Comparison of ENCODE assay signal across 7 cellular contexts in genomic region chr1:46203738-46204405, GRCh38. TPM values are rescaled to one million over a fixed set of nuclear protein-coding genes. Genes with fewer than 3 reads are reported as not detected.
DNase-seq lines count a peak whose midpoint lies in the region; ATAC-seq, FAIRE-seq and TF ChIP-seq lines count a peak whose summit lies in the region.

No MANE protein-coding gene starts in this region.

- FAIRE-seq in keratinocyte (lab: Jason Lieb, UNC), result peak; percentile 55

- dilution Hi-C loops in keratinocyte (cut with MboI; ENCODE audit: extremely low pct_ligation_motif_present, low sequenced_read_pairs), result no loop called here

- peak overlapping the region; percentile 63 for H3K9ac ChIP-seq in HUES6 (ENCODE audit: low read length)
- H3K9ac ChIP-seq in keratinocyte (ENCODE audit: control insufficient read depth, extremely low read depth, insufficient read depth, low read length), result peak overlapping the region; percentile 76

- no peaks in the 10 kb centered on the region for H3K9me3 Mint-ChIP-seq in brain

- no peak overlapping the region for H3K27ac ChIP-seq in HUES6 (ENCODE audit: low read depth, low read length)
- peak overlapping the region; percentile 51 for H3K27ac ChIP-seq in keratinocyte (ENCODE audit: control insufficient read depth, insufficient read depth, low read length)
- H3K27ac ChIP-seq in stomach, result peak overlapping the region; percentile 70 to 90 (median 82)

- H3K4me1 Mint-ChIP-seq in brain, result peaks cover 52% of the 10 kb centered on the region

- H3K4me3 ChIP-seq in HUES6 (ENCODE audit: low read depth, low read length), result peak overlapping the region; percentile 94
- peak overlapping the region; percentile 77 to 96 (median 91) for H3K4me3 ChIP-seq in keratinocyte (ENCODE audit: control insufficient read depth in 2 of 3, extremely low read depth in 1 of 3, insufficient read depth in 2 of 3, low read depth in 1 of 3, low read length in 3 of 3)
- peak overlapping the region; percentile 69 to 88 (median 76) for H3K4me3 ChIP-seq in stomach

- peaks cover 2% of the 10 kb centered on the region for H3K27me3 Mint-ChIP-seq in brain

- peak overlapping the region; percentile 62 to 84 (median 79) for H3K27ac Mint-ChIP-seq in brain

- H3K9me1 ChIP-seq in keratinocyte (ENCODE audit: control insufficient read depth, extremely low read depth, insufficient read depth, low read length), result no peaks in the 10 kb centered on the region

- no peak for TF ChIP-seq EP300 in stomach (IDR thresholded peaks at IDR 0.05)

- H3K9me3 ChIP-seq in HUES6 (ENCODE audit: control insufficient read depth, insufficient read depth, low read depth, low read length) (no peaks in the 10 kb centered on the region), keratinocyte (ENCODE audit: control insufficient read depth, low read depth, low read length) (no peaks in the 10 kb centered on the region), stomach (no peaks in the 10 kb centered on the region)

- H4K20me1 ChIP-seq in keratinocyte (ENCODE audit: control insufficient read depth, extremely low read depth, insufficient read depth, low read length), result no peaks in the 10 kb centered on the region

- TF ChIP-seq POLR2A in stomach (IDR thresholded peaks at IDR 0.05), result no peak

- H3K4me3 Mint-ChIP-seq in brain, result peak overlapping the region; percentile 88 to 99 (median 96)

- H3K36me3 ChIP-seq in HUES6 (ENCODE audit: control insufficient read depth, insufficient read depth, low read length), result no peaks in the 10 kb centered on the region
- H3K36me3 ChIP-seq in keratinocyte (ENCODE audit: control insufficient read depth in 2 of 2, extremely low read depth in 1 of 2, insufficient read depth in 2 of 2, low read length in 2 of 2), result no peaks in the 10 kb centered on the region
- no peaks in the 10 kb centered on the region for H3K36me3 ChIP-seq in stomach

- no peak for ATAC-seq in HG02973 (IDR thresholded peaks at IDR 0.05; ENCODE audit: unreplicated experiment)

- H3K27me3 ChIP-seq in HUES6 (ENCODE audit: control insufficient read depth, insufficient read depth, low read length) (no peaks in the 10 kb centered on the region), keratinocyte (ENCODE audit: control insufficient read depth, extremely low read depth, insufficient read depth, low read length) (no peaks in the 10 kb centered on the region), stomach (no peaks in the 10 kb centered on the region)

- H2AFZ ChIP-seq in keratinocyte (ENCODE audit: control insufficient read depth, low read length), result peak overlapping the region; percentile 96

- peaks cover 24% of the 10 kb centered on the region for H3K79me2 ChIP-seq in keratinocyte (ENCODE audit: control insufficient read depth, insufficient read depth, low read length)

- H3K4me1 ChIP-seq in HUES6 (ENCODE audit: control insufficient read depth, insufficient read depth, low read length) (peaks cover 17% of the 10 kb centered on the region), keratinocyte (ENCODE audit: control insufficient read depth, extremely low read depth, insufficient read depth, low read length) (peaks cover 31% of the 10 kb centered on the region), stomach (peaks cover 7 to 48% (median 44%) of the 10 kb centered on the region in 4 donors)

- TF ChIP-seq CTCF in brain (conservative IDR thresholded peaks at IDR 0.05) (no peak), keratinocyte (optimal IDR thresholded peaks at IDR 0.05 in 1 of 3, IDR thresholded peaks at IDR 0.05 in 1 of 3, conservative IDR thresholded peaks at IDR 0.05 in 1 of 3; ENCODE audit: extremely low read depth in 1 of 3, insufficient read depth in 2 of 3, low read length in 3 of 3) (no peak), stomach (IDR thresholded peaks at IDR 0.05) (no peak)

- peak overlapping the region; percentile 96 for H3K4me2 ChIP-seq in keratinocyte (ENCODE audit: control insufficient read depth, extremely low read depth, insufficient read depth, low read depth, low read length)

- WGBS in stomach, 5 donors, result 30 to 60% (median 52%) methylated on average over 14 of the region's 14 CpGs

- DNase-seq in keratinocyte (ENCODE audit: low read depth, low spot score) (no peak), stomach (no peak), HuH-7 (ENCODE audit: low spot score) (no peak), SK-N-DZ (ENCODE audit: low spot score) (no peak)

- no peaks in the 10 kb centered on the region for H3K36me3 Mint-ChIP-seq in brain

- intact Hi-C loops in stomach (cut with DNase I; ENCODE audit: low total_unique reads), result no loop called here

RNA-seq across cellular contexts. Expression of gene LURAP1, which starts 0.7 kb away (rescaled TPM):
- 2.6 TPM for polyA plus RNA-seq in brain (ENCODE audit: insufficient read depth, low read depth, low replicate concordance)
- 3.5 to 4.5 TPM (median 4.1 TPM) in 3 replicates for polyA plus RNA-seq in keratinocyte
- 0.47 TPM for polyA plus RNA-seq in keratinocyte (2011; ENCODE audit: low read depth)
- polyA plus RNA-seq in keratinocyte (2011; cell fraction: cytosol; rRNA removed), result 1.9 and 2.2 TPM in 2 replicates
- polyA plus RNA-seq in keratinocyte (2011; cell fraction: nucleus; rRNA removed), result 5.3 and 7.1 TPM in 2 replicates
- polyA plus RNA-seq in keratinocyte (2012; ENCODE audit: low replicate concordance), result 0.93 and 2.1 TPM in 2 replicates
- polyA minus RNA-seq in keratinocyte, result 2.4 to 3.4 TPM (median 3.4 TPM) in 3 replicates
- 1.3 TPM for polyA minus RNA-seq in keratinocyte (2011; cell fraction: cytosol; rRNA and poly(A)+ RNA removed)
- 1.8 and 3.0 TPM in 2 replicates for polyA minus RNA-seq in keratinocyte (2011; cell fraction: nucleus; rRNA and poly(A)+ RNA removed)
- total RNA-seq in stomach, result 10 to 100 TPM in 1 of 5 donors, 1 to 10 TPM in 3, not detected in 1; 1.2 to 30.8 (median 6.0) TPM
- 1 to 10 TPM; 2.9 to 4.4 (median 3.4) TPM for polyA plus RNA-seq in stomach
- 0.59 and 0.99 TPM in 2 replicates for polyA plus RNA-seq in SK-N-DZ (2014; cell fraction: cytosol; rRNA removed)
- 0.50 and 1.2 TPM in 2 replicates for polyA plus RNA-seq in SK-N-DZ (2014; cell fraction: nucleus; rRNA removed)

RNA-seq across cellular contexts. Expression of gene POMGNT1, which starts 5.6 kb away (rescaled TPM):
- 92.9 TPM for polyA plus RNA-seq in brain (ENCODE audit: insufficient read depth, low read depth, low replicate concordance)
- polyA plus RNA-seq in keratinocyte, result 49.6 to 64.6 TPM (median 60.9 TPM) in 3 replicates
- polyA plus RNA-seq in keratinocyte (2011; ENCODE audit: low read depth), result 12.7 TPM
- 35.6 and 44.8 TPM in 2 replicates for polyA plus RNA-seq in keratinocyte (2011; cell fraction: cytosol; rRNA removed)
- 66.8 and 76.4 TPM in 2 replicates for polyA plus RNA-seq in keratinocyte (2011; cell fraction: nucleus; rRNA removed)
- polyA plus RNA-seq in keratinocyte (2012; ENCODE audit: low replicate concordance), result 40.0 and 71.7 TPM in 2 replicates
- polyA minus RNA-seq in keratinocyte, result 48.6 to 94.7 TPM (median 54.7 TPM) in 3 replicates
- polyA minus RNA-seq in keratinocyte (2011; cell fraction: cytosol; rRNA and poly(A)+ RNA removed), result 47.2 TPM
- polyA minus RNA-seq in keratinocyte (2011; cell fraction: nucleus; rRNA and poly(A)+ RNA removed), result 34.8 and 41.8 TPM in 2 replicates
- total RNA-seq in stomach, result 10 to 100 TPM in 4 of 5 donors, 1 to 10 TPM in 1; 2.9 to 47.3 (median 30.9) TPM
- polyA plus RNA-seq in stomach, result 10 to 100 TPM; 32.1 to 41.5 (median 40.3) TPM
- 46.5 and 50.3 TPM in 2 replicates for polyA plus RNA-seq in SK-N-DZ (2014; cell fraction: cytosol; rRNA removed)
- polyA plus RNA-seq in SK-N-DZ (2014; cell fraction: nucleus; rRNA removed), result 118 and 124 TPM in 2 replicates

RNA-seq across cellular contexts. Expression of gene P3R3URF, which starts 27.6 kb away (rescaled TPM):
- polyA plus RNA-seq in brain (ENCODE audit: insufficient read depth, low read depth, low replicate concordance), result not detected
- not detected in 3 replicates for polyA plus RNA-seq in keratinocyte
- polyA plus RNA-seq in keratinocyte (2011; ENCODE audit: low read depth), result not detected
- polyA plus RNA-seq in keratinocyte (2011; cell fraction: cytosol; rRNA removed), result not detected in 2 replicates
- polyA plus RNA-seq in keratinocyte (2011; cell fraction: nucleus; rRNA removed), result not detected in 2 replicates
- polyA plus RNA-seq in keratinocyte (2012; ENCODE audit: low replicate concordance), result not detected in 2 replicates
- not detected in 3 replicates for polyA minus RNA-seq in keratinocyte
- not detected for polyA minus RNA-seq in keratinocyte (2011; cell fraction: cytosol; rRNA and poly(A)+ RNA removed)
- not detected in 2 replicates for polyA minus RNA-seq in keratinocyte (2011; cell fraction: nucleus; rRNA and poly(A)+ RNA removed)
- not detected for total RNA-seq in stomach
- polyA plus RNA-seq in stomach, result not detected
- not detected in 2 replicates for polyA plus RNA-seq in SK-N-DZ (2014; cell fraction: cytosol; rRNA removed)
- polyA plus RNA-seq in SK-N-DZ (2014; cell fraction: nucleus; rRNA removed), result not detected in 2 replicates

RNA-seq across cellular contexts. Expression of gene TSPAN1, which starts 29.0 kb away (rescaled TPM):
- 9.4 TPM for polyA plus RNA-seq in brain (ENCODE audit: insufficient read depth, low read depth, low replicate concordance)
- 312 to 376 TPM (median 362 TPM) in 3 replicates for polyA plus RNA-seq in keratinocyte
- 86.1 TPM for polyA plus RNA-seq in keratinocyte (2011; ENCODE audit: low read depth)
- polyA plus RNA-seq in keratinocyte (2011; cell fraction: cytosol; rRNA removed), result 402 and 490 TPM in 2 replicates
- 869 and 873 TPM in 2 replicates for polyA plus RNA-seq in keratinocyte (2011; cell fraction: nucleus; rRNA removed)
- polyA plus RNA-seq in keratinocyte (2012; ENCODE audit: low replicate concordance), result 85.3 and 177 TPM in 2 replicates
- polyA minus RNA-seq in keratinocyte, result 327 to 474 TPM (median 467 TPM) in 3 replicates
- polyA minus RNA-seq in keratinocyte (2011; cell fraction: cytosol; rRNA and poly(A)+ RNA removed), result 249 TPM
- 322 and 407 TPM in 2 replicates for polyA minus RNA-seq in keratinocyte (2011; cell fraction: nucleus; rRNA and poly(A)+ RNA removed)
- 100 to 1,000 TPM in 2 of 5 donors, 10 to 100 TPM in 3; 52.1 to 154 (median 79.9) TPM for total RNA-seq in stomach
- 100 to 1,000 TPM in 1 of 3 donors, 10 to 100 TPM in 2; 35.9 to 131 (median 38.5) TPM for polyA plus RNA-seq in stomach
- 0.21 TPM in 1 of 2 replicates, not detected in the other for polyA plus RNA-seq in SK-N-DZ (2014; cell fraction: cytosol; rRNA removed)
- polyA plus RNA-seq in SK-N-DZ (2014; cell fraction: nucleus; rRNA removed), result not detected in 2 replicates

RNA-seq across cellular contexts. Expression of gene RAD54L, which starts 43.7 kb away (rescaled TPM):
- polyA plus RNA-seq in brain (ENCODE audit: insufficient read depth, low read depth, low replicate concordance) (15.8 TPM), keratinocyte (0.42 to 5.1 TPM (median 3.8 TPM) in 3 replicates), stomach (1 to 10 TPM; 2.6 to 6.5 (median 3.2) TPM)
- polyA plus RNA-seq in keratinocyte (2011; ENCODE audit: low read depth), result 0.74 TPM
- polyA plus RNA-seq in keratinocyte (2011; cell fraction: cytosol; rRNA removed), result 0.98 and 1.2 TPM in 2 replicates
- polyA plus RNA-seq in keratinocyte (2011; cell fraction: nucleus; rRNA removed), result 4.2 and 4.4 TPM in 2 replicates
- 0.24 and 4.0 TPM in 2 replicates for polyA plus RNA-seq in keratinocyte (2012; ENCODE audit: low replicate concordance)
- polyA minus RNA-seq in keratinocyte, result 2.1 to 6.8 TPM (median 5.0 TPM) in 3 replicates
- polyA minus RNA-seq in keratinocyte (2011; cell fraction: cytosol; rRNA and poly(A)+ RNA removed), result not detected
- polyA minus RNA-seq in keratinocyte (2011; cell fraction: nucleus; rRNA and poly(A)+ RNA removed), result 1.5 and 2.9 TPM in 2 replicates
- 10 to 100 TPM in 2 of 5 donors, 1 to 10 TPM in 2, under 1 TPM in 1; 0.45 to 99.6 (median 3.9) TPM for total RNA-seq in stomach
- polyA plus RNA-seq in SK-N-DZ (2014; cell fraction: cytosol; rRNA removed), result 22.9 and 24.0 TPM in 2 replicates
- 57.9 and 93.4 TPM in 2 replicates for polyA plus RNA-seq in SK-N-DZ (2014; cell fraction: nucleus; rRNA removed)
